ENCODE assay signal across 7 cellular contexts in the genomic region with DNA sequence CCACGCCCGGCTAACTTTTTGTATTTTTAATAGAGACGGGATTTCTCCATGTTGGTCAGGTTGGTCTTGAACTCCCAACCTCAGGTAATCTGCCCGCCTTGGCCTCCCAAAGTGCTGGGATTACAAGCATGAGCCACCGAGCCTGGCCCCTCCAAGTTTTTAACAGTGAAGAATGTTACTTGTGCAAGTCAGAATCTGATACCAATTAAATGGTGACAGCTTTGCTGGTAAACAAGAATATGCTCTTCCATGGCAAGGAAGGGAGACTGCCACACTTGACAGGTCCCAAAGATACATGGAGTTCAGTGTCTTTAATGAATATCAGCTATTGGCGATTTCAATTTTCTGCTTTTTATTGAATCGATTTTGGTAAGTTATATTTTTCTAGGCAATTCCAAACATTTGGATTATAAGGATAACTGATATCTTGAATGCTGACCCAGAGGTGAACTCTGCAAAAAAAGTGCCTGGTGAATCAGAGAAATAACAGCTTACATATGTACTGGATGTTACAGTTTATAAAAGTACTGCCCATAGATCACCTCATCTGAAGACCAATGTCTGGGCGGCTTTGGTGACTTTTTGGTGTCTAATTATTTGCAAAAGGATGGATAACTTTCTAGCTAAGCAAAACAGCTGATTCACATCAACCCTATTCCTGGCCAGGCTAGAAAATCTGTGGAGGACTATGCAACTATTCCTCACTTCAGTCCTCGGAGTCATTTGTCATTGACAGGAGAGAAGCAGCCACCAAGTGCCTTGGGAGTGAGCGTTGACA. TPM values are rescaled to one million over a fixed set of nuclear protein-coding genes. Genes with fewer than 3 reads are reported as not detected.
DNase-seq lines count a peak whose midpoint lies in the region; ATAC-seq and TF ChIP-seq lines count a peak whose summit lies in the region.

No MANE protein-coding gene starts in this region.

- no peak overlapping the region for H3K27ac ChIP-seq in iPS-20b (ENCODE audit: low read length)
- H3K27ac ChIP-seq in substantia nigra (ENCODE audit: low read depth, low read length, poor library complexity, severe bottlenecking) = peak overlapping the region; percentile 85

- peaks cover 26% of the 10 kb centered on the region for H3K27me3 ChIP-seq in iPS-20b (ENCODE audit: insufficient read depth, low read length)

- H3K9ac ChIP-seq in iPS-20b (ENCODE audit: low read depth, low read length) = peak overlapping the region; percentile 70; the same call in 1 of the 2 replicates

- H3K4me3 ChIP-seq in iPS-20b (ENCODE audit: low read length) = peak overlapping the region; percentile 76

- peaks cover 10% of the 10 kb centered on the region for H3K4me1 Mint-ChIP-seq in activated T-helper 17 cell treated with anti-CD3 and anti-CD28 coated beads, Interleukin-2, amount 50 U/mL, for 72 hours

- no peak for ATAC-seq in activated T-helper 17 cell treated with anti-CD3 and anti-CD28 coated beads, Interleukin-2, amount 50 U/mL, for 72 hours (replicated peaks)
- no peak for ATAC-seq in HG02840 (IDR thresholded peaks at IDR 0.05; ENCODE audit: low FRiP score, unreplicated experiment)

- TF ChIP-seq CTCF in GM13977 (IDR thresholded peaks at IDR 0.05; ENCODE audit: extremely low read depth, insufficient read depth, missing control alignments) = no peak

- H3K9me3 Mint-ChIP-seq in activated T-helper 17 cell treated with anti-CD3 and anti-CD28 coated beads, Interleukin-2, amount 50 U/mL, for 72 hours = no peaks in the 10 kb centered on the region

- peak overlapping the region; percentile 90 for H3K4me3 Mint-ChIP-seq in activated T-helper 17 cell treated with anti-CD3 and anti-CD28 coated beads, Interleukin-2, amount 50 U/mL, for 72 hours

- H3K36me3 Mint-ChIP-seq in activated T-helper 17 cell treated with anti-CD3 and anti-CD28 coated beads, Interleukin-2, amount 50 U/mL, for 72 hours (ENCODE audit: low read depth) = peaks cover 4% of the 10 kb centered on the region

- DNase-seq in HS-5 (ENCODE audit: low read depth) (peak; percentile 32), substantia nigra (lab: John Stamatoyannopoulos, UW) (no peak), NCI-H524 treated with DMSO at 0.1 percent for 48 hours (lab: John Stamatoyannopoulos, UW) (no peak), GM13977 (ENCODE audit: low spot score) (no peak)

- H3K27ac Mint-ChIP-seq in activated T-helper 17 cell treated with anti-CD3 and anti-CD28 coated beads, Interleukin-2, amount 50 U/mL, for 72 hours = peak overlapping the region; percentile 94

- no peaks in the 10 kb centered on the region for H3K27me3 Mint-ChIP-seq in activated T-helper 17 cell treated with anti-CD3 and anti-CD28 coated beads, Interleukin-2, amount 50 U/mL, for 72 hours

- peaks cover 10% of the 10 kb centered on the region; the same call in 1 of the 2 replicates for H3K4me1 ChIP-seq in iPS-20b (ENCODE audit: insufficient read depth, low read length)

- H3K36me3 ChIP-seq in iPS-20b (ENCODE audit: insufficient read depth, low read depth, low read length) = no peaks in the 10 kb centered on the region

- in situ Hi-C loops in GM13977 (cut with MboI; ENCODE audit: low pct_unique_long_range_greater_than_20kb, low sequenced_read_pairs, unreplicated experiment) = loop anchor here (25.0 kb wide), 2 partner anchors 98 to 223 kb away; partner anchors contain the start of genes CLPX and RASL12

- H3K9me3 ChIP-seq in iPS-20b (ENCODE audit: insufficient read depth, low read depth, low read length) = no peaks in the 10 kb centered on the region

RNA-seq across cellular contexts. Expression of gene PARP16, which starts 1.2 kb away (rescaled TPM):
- 10 to 100 TPM; 19.8 to 22.0 TPM for total RNA-seq in activated T-helper 17 cell treated with anti-CD3 and anti-CD28 coated beads, Interleukin-2, amount 50 U/mL, for 72 hours

RNA-seq across cellular contexts. Expression of gene RNU5A-1, which starts 10.4 kb away (rescaled TPM):
- not detected for total RNA-seq in activated T-helper 17 cell treated with anti-CD3 and anti-CD28 coated beads, Interleukin-2, amount 50 U/mL, for 72 hours

RNA-seq across cellular contexts. Expression of gene RNU5B-1, which starts 19.0 kb away (rescaled TPM):
- 10 to 100 TPM in 1 of 2 donors, not detected in 1; 14.1 TPM for total RNA-seq in activated T-helper 17 cell treated with anti-CD3 and anti-CD28 coated beads, Interleukin-2, amount 50 U/mL, for 72 hours
